Comparison of ENCODE assay signal across 10 cellular contexts in genomic region chr18:36412778-36413177, GRCh38.
DNase-seq lines count a peak whose midpoint lies in the region; ATAC-seq and TF ChIP-seq lines count a peak whose summit lies in the region.
"Had no signal": no experiment of that assay in that cellular context is flagged by ENCODE, and none has a peak within 500 bp of the region (broad histone marks: within the 10 kb centered on the region; RNA-seq: fewer than 3 reads in every experiment).

No MANE protein-coding gene starts in this region.

- H3K56ac ChIP-seq in IMR-90 (ENCODE audit: extremely low read depth, insufficient read depth, low read length), result no peak overlapping the region
- H3K56ac ChIP-seq in mesendoderm (ENCODE audit: low read length), result no peak overlapping the region

- DNase-seq in GM10248 (ENCODE audit: extremely low spot score) (no peak), IMR-90 (no peak), amniotic epithelial cell (ENCODE audit: low read depth) (peak; percentile 35), mesendoderm (peak; percentile 68), cerebellar cortex (ENCODE audit: low spot score) (no peak), cortex of kidney (lab: John Stamatoyannopoulos, UW) (no peak)
- no peak for DNase-seq in activated naive CD4-positive, alpha-beta T cell treated with Interleukin-2 at 50 U/mL for 16 hours
- DNase-seq: sigmoid colon had no signal

- in situ Hi-C loops in IMR-90 (cut with MboI; ENCODE audit: low sequenced_read_pairs), result no loop called here

- WGBS in IMR-90 (ENCODE audit: extremely low coverage in 2 of 2, insufficient read length in 1 of 2), 2 experiments, result no CpG with 5 or more reads among the region's 1 CpG
- WGBS in mesendoderm (ENCODE audit: extremely low coverage, insufficient coverage, low lambda C conversion rate), result 100% methylated on average over 1 of the region's 1 CpG

- ATAC-seq in IMR-90 (ENCODE audit: low read depth) (no peak), GM18505 (IDR thresholded peaks at IDR 0.05; ENCODE audit: unreplicated experiment) (no peak)

- TF ChIP-seq POLR2A in IMR-90 (IDR thresholded peaks at IDR 0.05; ENCODE audit: low read depth, low read length) (no peak), GM18505 (IDR thresholded peaks at IDR 0.05; ENCODE audit: borderline replicate concordance, extremely low read depth, insufficient read depth, insufficient read length) (no peak)

- H2BK15ac ChIP-seq in IMR-90 (ENCODE audit: low read depth, low read length) (no peak overlapping the region), mesendoderm (replicated peaks; ENCODE audit: low read depth) (no peak overlapping the region)

- H3K23ac ChIP-seq in IMR-90 (ENCODE audit: low read depth, low read length) (no peak overlapping the region), mesendoderm (ENCODE audit: low read length) (no peak overlapping the region)

- H2AK9ac ChIP-seq in IMR-90 (replicated peaks; ENCODE audit: low read depth, low read length, poor library complexity), result no peak overlapping the region

- H3K18ac ChIP-seq in IMR-90 (ENCODE audit: low read depth, low read length), result no peak overlapping the region
- H3K18ac ChIP-seq in mesendoderm (ENCODE audit: low read length), result no peak overlapping the region

- H3K36me3 ChIP-seq in IMR-90 (ENCODE audit: control insufficient read depth, insufficient read depth, low read length) (no peaks in the 10 kb centered on the region), mesendoderm (ENCODE audit: control insufficient read depth, insufficient read depth, low read length) (no peaks in the 10 kb centered on the region)
- H3K36me3 ChIP-seq: sigmoid colon, tibial nerve had no signal

- TF ChIP-seq CTCF in GM10248 (IDR thresholded peaks at IDR 0.05; ENCODE audit: control extremely low read depth, extremely low read depth, low read depth, missing control alignments) (peak; percentile 11), IMR-90 (conservative IDR thresholded peaks at IDR 0.05; ENCODE audit: low read depth, low read length) (peak; percentile 32)

- H3K9ac ChIP-seq in IMR-90 (ENCODE audit: low read depth, low read length) (no peak overlapping the region), mesendoderm (ENCODE audit: low read length) (no peak overlapping the region)

- no peaks in the 10 kb centered on the region; the same call in 1 of the 2 replicates for H3K9me1 ChIP-seq in IMR-90 (ENCODE audit: insufficient read depth, low read length)

- CTCF ChIA-PET in GM10248 (lab: Yijun Ruan, JAX), result interaction anchor here (0.6 to 3.3 kb wide), 8 partner anchors 9 to 395 kb away, joined by 3 to 21 read pairs (median 3); no protein-coding TSS in a partner anchor
- CTCF ChIA-PET in IMR-90 (lab: Yijun Ruan, JAX), result interaction anchor here (0.7 kb wide), 1 partner anchor 448 kb away, joined by 3 read pairs; no protein-coding TSS in a partner anchor

- H2AK5ac ChIP-seq in IMR-90 (ENCODE audit: low read depth, low read length) (no peak overlapping the region), mesendoderm (ENCODE audit: low read length) (no peak overlapping the region)

- H2AFZ ChIP-seq in IMR-90 (replicated peaks; ENCODE audit: low read length, poor library complexity), result no peak overlapping the region

- peak; percentile 48 for TF ChIP-seq RAD21 in IMR-90 (IDR thresholded peaks at IDR 0.05; ENCODE audit: low read length)

- no peak overlapping the region for H2BK20ac ChIP-seq in IMR-90 (ENCODE audit: low read depth, low read length)

- no peaks in the 10 kb centered on the region for H3K27me3 ChIP-seq in IMR-90 (ENCODE audit: control insufficient read depth, insufficient read depth, low read length)
- H3K27me3 ChIP-seq in mesendoderm (ENCODE audit: insufficient read depth, low read length, poor library complexity), result no peaks in the 10 kb centered on the region
- H3K27me3 ChIP-seq: sigmoid colon, tibial nerve had no signal

- no peak overlapping the region for H3K14ac ChIP-seq in IMR-90 (replicated peaks; ENCODE audit: low read depth, low read length)

- no peak overlapping the region for H3K4ac ChIP-seq in IMR-90 (ENCODE audit: low read depth, low read length)
- H3K4ac ChIP-seq in mesendoderm (ENCODE audit: low read depth, low read length), result no peak overlapping the region

- H4K91ac ChIP-seq in IMR-90 (ENCODE audit: insufficient read depth, low read depth, low read length), result no peak overlapping the region

- no peak overlapping the region for H4K8ac ChIP-seq in IMR-90 (ENCODE audit: low read depth in 2 of 2, low read length in 2 of 2)
- H4K8ac ChIP-seq in mesendoderm (ENCODE audit: low read depth, low read length), result no peak overlapping the region

- H3K27ac ChIP-seq in IMR-90 (ENCODE audit: insufficient read depth, low read length) (no peak overlapping the region), mesendoderm (ENCODE audit: low read depth, low read length) (no peak overlapping the region)
- H3K27ac ChIP-seq: sigmoid colon, tibial nerve had no signal

- H2BK5ac ChIP-seq in IMR-90 (ENCODE audit: low read depth, low read length, poor library complexity, severe bottlenecking), result no peak overlapping the region
- no peak overlapping the region for H2BK5ac ChIP-seq in mesendoderm (ENCODE audit: low read length)

- H4K5ac ChIP-seq in IMR-90 (ENCODE audit: low read depth, low read length) (no peak overlapping the region), mesendoderm (ENCODE audit: low read length) (no peak overlapping the region)

- H3K4me3 ChIP-seq in IMR-90 (ENCODE audit: insufficient read depth, low read depth, low read length), result no peak overlapping the region
- H3K4me3 ChIP-seq in mesendoderm (ENCODE audit: low read length), result no peak overlapping the region
- H3K4me3 ChIP-seq: sigmoid colon, tibial nerve had no signal

- H3K79me2 ChIP-seq in mesendoderm (ENCODE audit: control insufficient read depth, insufficient read depth, low read length), result no peaks in the 10 kb centered on the region

- no peak overlapping the region for H3K4me2 ChIP-seq in IMR-90 (ENCODE audit: low read depth, low read length)
- H3K4me2 ChIP-seq in mesendoderm (ENCODE audit: low read length), result no peak overlapping the region

- dilution Hi-C loops in IMR-90 (cut with HindIII; ENCODE audit: low sequenced_read_pairs, unreplicated experiment), result no loop called here

- intact Hi-C loops in IMR-90 (cut with micrococcal nuclease), result loop anchor here (2.0 to 10.0 kb wide), 3 partner anchors 116 to 342 kb away; partner anchors contain the start of gene FHOD3

- no peaks in the 10 kb centered on the region; the same call in 1 of the 2 replicates for H4K20me1 ChIP-seq in IMR-90 (ENCODE audit: insufficient read depth, low read length)

- no TSS peak for BruUV-seq in IMR-90 (replicated peaks; lab: Mats Ljungman, UMichigan)

- no peaks in the 10 kb centered on the region for H3K79me1 ChIP-seq in IMR-90 (ENCODE audit: low read depth in 1 of 2, low read length in 2 of 2)
- H3K79me1 ChIP-seq in mesendoderm (ENCODE audit: low read length), result no peaks in the 10 kb centered on the region

- H3K9me3 ChIP-seq in IMR-90 (ENCODE audit: control insufficient read depth, insufficient read depth, low read length), result no peaks in the 10 kb centered on the region
- H3K9me3 ChIP-seq: sigmoid colon, tibial nerve had no signal

- POLR2A ChIA-PET in GM10248 (lab: Yijun Ruan, JAX) (no interaction called here), IMR-90 (lab: Charles Lee; ENCODE audit: unreplicated experiment) (no interaction called here)

- no peaks in the 10 kb centered on the region for H3K4me1 ChIP-seq in IMR-90 (ENCODE audit: control insufficient read depth, insufficient read depth, low read length)
- H3K4me1 ChIP-seq in mesendoderm (ENCODE audit: control insufficient read depth, low read depth, low read length), result no peaks in the 10 kb centered on the region
- H3K4me1 ChIP-seq: sigmoid colon, tibial nerve had no signal

- H2BK120ac ChIP-seq in IMR-90 (ENCODE audit: low read depth, low read length) (no peak overlapping the region), mesendoderm (ENCODE audit: low read depth, low read length) (no peak overlapping the region)

TF ChIP-seq in IMR-90, 13 proteins besides CTCF, POLR2A, EP300 and RAD21:
- TF ChIP-seq MXI1 (IDR thresholded peaks at IDR 0.05; ENCODE audit: borderline replicate concordance, low read depth, low read length), result no peak
- no peak for TF ChIP-seq ELK1 (IDR thresholded peaks at IDR 0.05; ENCODE audit: borderline replicate concordance, low read depth, low read length)
- TF ChIP-seq SMC3 (IDR thresholded peaks at IDR 0.05; ENCODE audit: low read depth, low read length), result peak; percentile 32; the same call in 1 of the 2 replicates
- no peak for TF ChIP-seq BHLHE40 (IDR thresholded peaks at IDR 0.05; ENCODE audit: low read depth, low read length)

Comparison
In these comparisons a context has a peak if more than half of its experiments do, and no peak if none do; other contexts are left out.
1. DNase-seq: peak in amniotic epithelial cell (single experiment) and mesendoderm (single experiment); none in GM10248 (single experiment), IMR-90 (single experiment), cerebellar cortex (single experiment), activated naive CD4-positive, alpha-beta T cell treated with Interleukin-2 at 50 U/mL for 16 hours (single experiment) and cortex of kidney (single experiment).